ENCODE assay signal across 17 cellular contexts in genomic region chr12:40236357-40236850, GRCh38.
"Had no signal": no experiment of that assay in that cellular context is flagged by ENCODE, and none has a peak within 500 bp of the region (broad histone marks: within the 10 kb centered on the region; RNA-seq: fewer than 3 reads in every experiment).

No MANE protein-coding gene starts in this region.

- H3K27ac ChIP-seq: epithelial cell of prostate, esophagus muscularis mucosa, gastrocnemius medialis, heart right ventricle, spleen, uterus had no signal

- H3K4me3 ChIP-seq: esophagus muscularis mucosa, gastrocnemius medialis, heart right ventricle, spleen, uterus had no signal

- H3K9me3 ChIP-seq: esophagus muscularis mucosa, gastrocnemius medialis, heart right ventricle, spleen, uterus had no signal

- DNase-seq: effector memory CD8-positive, alpha-beta T cell; gastrocnemius medialis; heart right ventricle; hypothalamus; kidney glomerular epithelial cell; spleen; stimulated activated CD4-positive, alpha-beta T cell treated with anti-CD3 and anti-CD28 coated beads, Interleukin-15, amount 100 ng/mL, for 24 hours; stimulated activated CD4-positive, alpha-beta T cell treated with anti-CD3 and anti-CD28 coated beads, Interleukin-1b, Interleukin-23, amount 100 ng/mL, for 48 hours; stimulated activated CD4-positive, alpha-beta T cell treated with anti-CD3 and anti-CD28 coated beads, Interleukin-4, amount 100 ng/mL, for 4 hours; stimulated activated naive CD4-positive, alpha-beta T cell treated with Interleukin-2 at 50 U/mL for 16 hours; trophoblast cell; uterus had no signal

- H3K27me3 Mint-ChIP-seq: effector memory CD8-positive, alpha-beta T cell; natural killer cell treated with Interleukin-12 subunit alpha and Interleukin-12 subunit beta and Interleukin-15 and Interleukin-18, amount 100 ng/mL, for 72 hours had no signal

- H3K4me1 ChIP-seq: gastrocnemius medialis, uterus had no signal

- H3K9me3 Mint-ChIP-seq: effector memory CD8-positive, alpha-beta T cell; mesothelial cell of epicardium had no signal

- H3K4me3 Mint-ChIP-seq: effector memory CD8-positive, alpha-beta T cell; mesothelial cell of epicardium; natural killer cell treated with Interleukin-12 subunit alpha and Interleukin-12 subunit beta and Interleukin-15 and Interleukin-18, amount 100 ng/mL, for 72 hours had no signal

- ATAC-seq: effector memory CD8-positive, alpha-beta T cell; gastrocnemius medialis; heart right ventricle; natural killer cell treated with Interleukin-12 subunit alpha and Interleukin-12 subunit beta and Interleukin-15 and Interleukin-18, amount 100 ng/mL, for 72 hours; sciatic nerve had no signal

- H3K36me3 Mint-ChIP-seq: mesothelial cell of epicardium; natural killer cell treated with Interleukin-12 subunit alpha and Interleukin-12 subunit beta and Interleukin-15 and Interleukin-18, amount 100 ng/mL, for 72 hours had no signal

- H3K27ac Mint-ChIP-seq: effector memory CD8-positive, alpha-beta T cell; mesothelial cell of epicardium; natural killer cell treated with Interleukin-12 subunit alpha and Interleukin-12 subunit beta and Interleukin-15 and Interleukin-18, amount 100 ng/mL, for 72 hours had no signal

- H3K27me3 ChIP-seq: esophagus muscularis mucosa, gastrocnemius medialis, heart right ventricle, spleen, uterus had no signal
